ENCODE assay signal across 20 cellular contexts in the genomic region with DNA sequence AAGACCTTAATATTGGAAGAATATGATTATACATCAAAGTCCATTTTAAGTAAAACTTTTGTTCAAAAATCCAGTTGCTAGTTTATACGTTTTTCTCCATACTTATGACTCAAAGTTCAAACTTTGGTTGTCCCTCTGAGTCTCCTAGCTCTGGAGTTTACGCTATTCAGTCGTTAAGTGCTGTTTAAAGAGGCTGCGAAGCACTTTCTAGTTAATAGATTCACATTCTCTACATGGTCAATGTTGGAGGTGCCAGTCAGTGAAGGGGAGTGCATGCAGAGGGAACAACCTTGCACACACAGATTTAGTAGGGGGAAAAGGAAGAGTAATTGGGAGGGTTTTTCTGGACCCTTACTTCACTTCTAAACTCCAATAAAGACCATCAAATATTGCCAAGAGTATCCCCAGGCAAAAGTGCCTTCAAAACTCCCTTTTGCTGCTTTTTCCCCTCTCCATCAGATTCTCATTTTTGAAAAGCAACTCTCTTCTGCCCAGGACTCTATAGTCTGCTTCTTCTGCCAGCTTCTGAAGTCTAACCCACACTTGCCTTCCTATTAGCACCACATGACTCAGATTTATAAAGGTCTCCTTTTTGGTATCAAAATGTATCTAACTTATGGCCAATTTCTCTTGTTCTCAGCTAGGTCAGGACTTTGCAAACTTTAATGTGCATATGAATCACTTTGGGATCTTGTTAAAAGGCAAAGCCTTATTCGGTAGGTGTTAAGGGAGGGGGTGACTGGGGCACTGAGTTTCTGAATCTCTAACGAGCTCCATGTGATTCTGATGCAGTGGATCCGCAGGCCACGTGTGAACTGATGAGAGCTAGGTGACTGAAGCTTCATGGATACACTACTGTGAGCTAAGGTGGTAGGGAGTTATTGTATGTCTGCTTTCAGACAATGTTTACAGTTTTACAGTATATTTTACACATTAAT.
A peak's percentile ranks its signal among the peaks of the same experiment; 100 is the strongest.
DNase-seq lines count a peak whose midpoint lies in the region; ATAC-seq and TF ChIP-seq lines count a peak whose summit lies in the region.
"Had no signal": no experiment of that assay in that cellular context is flagged by ENCODE, and none has a peak within 500 bp of the region (broad histone marks: within the 10 kb centered on the region; RNA-seq: fewer than 3 reads in every experiment).

No MANE protein-coding gene starts in this region.

- H3K9me1 ChIP-seq in IMR-90 (ENCODE audit: insufficient read depth, low read length), result no peaks in the 10 kb centered on the region; the same call in 1 of the 2 replicates

- H3K9me3 Mint-ChIP-seq in activated T-cell treated with anti-CD3 and anti-CD28 coated beads, Interleukin-2, amount 50 U/mL, for 72 hours, result no peaks in the 10 kb centered on the region
- H3K9me3 Mint-ChIP-seq in activated naive CD8-positive, alpha-beta T cell treated with anti-CD3 and anti-CD28 coated beads, Interleukin-2, amount 50 U/mL, for 24 hours, result no peaks in the 10 kb centered on the region
- H3K9me3 Mint-ChIP-seq in neural progenitor cell, result no peaks in the 10 kb centered on the region
- H3K9me3 Mint-ChIP-seq: immature natural killer cell had no signal

- peaks cover 34% of the 10 kb centered on the region for H3K4me1 Mint-ChIP-seq in activated T-cell treated with anti-CD3 and anti-CD28 coated beads, Interleukin-2, amount 50 U/mL, for 72 hours (ENCODE audit: low read depth)
- H3K4me1 Mint-ChIP-seq in activated naive CD8-positive, alpha-beta T cell treated with anti-CD3 and anti-CD28 coated beads, Interleukin-2, amount 50 U/mL, for 24 hours, result peaks cover 49% of the 10 kb centered on the region
- peaks cover 25% of the 10 kb centered on the region for H3K4me1 Mint-ChIP-seq in neural progenitor cell

- H3K23ac ChIP-seq in IMR-90 (ENCODE audit: low read depth, low read length), result peak overlapping the region; percentile 24; the same call in 1 of the 2 replicates

- no peak overlapping the region for H2BK120ac ChIP-seq in IMR-90 (ENCODE audit: low read depth, low read length)

- no peak overlapping the region for H3K4ac ChIP-seq in IMR-90 (ENCODE audit: low read depth, low read length)

- H2AFZ ChIP-seq in IMR-90 (replicated peaks; ENCODE audit: low read length, poor library complexity), result no peak overlapping the region
- no peak overlapping the region for H2AFZ ChIP-seq in neural progenitor cell (replicated peaks)

- ATAC-seq in activated T-cell treated with anti-CD3 and anti-CD28 coated beads, Interleukin-2, amount 50 U/mL, for 72 hours (replicated peaks in 1 of 2), result peak; percentile 22 to 27
- ATAC-seq in IMR-90 (ENCODE audit: low read depth) (no peak), GM21381 (IDR thresholded peaks at IDR 0.05; ENCODE audit: unreplicated experiment) (no peak)
- peak; percentile 67 for ATAC-seq in activated naive CD8-positive, alpha-beta T cell treated with anti-CD3 and anti-CD28 coated beads, Interleukin-2, amount 50 U/mL, for 24 hours
- ATAC-seq: foreskin keratinocyte had no signal

- H3K4me3 ChIP-seq in IMR-90 (ENCODE audit: insufficient read depth, low read depth, low read length) (no peak overlapping the region), neural progenitor cell (no peak overlapping the region)
- H3K4me3 ChIP-seq: left ventricle myocardium inferior, SJSA1, tibial nerve had no signal

- H3K4me3 Mint-ChIP-seq in activated T-cell treated with anti-CD3 and anti-CD28 coated beads, Interleukin-2, amount 50 U/mL, for 72 hours, result no peak overlapping the region
- H3K4me3 Mint-ChIP-seq in activated naive CD8-positive, alpha-beta T cell treated with anti-CD3 and anti-CD28 coated beads, Interleukin-2, amount 50 U/mL, for 24 hours, result no peak overlapping the region
- no peak overlapping the region for H3K4me3 Mint-ChIP-seq in neural progenitor cell
- H3K4me3 Mint-ChIP-seq: immature natural killer cell had no signal

- H2AK5ac ChIP-seq in IMR-90 (ENCODE audit: low read depth, low read length), result no peak overlapping the region

- peak overlapping the region; percentile 3 for H3K27ac Mint-ChIP-seq in activated T-cell treated with anti-CD3 and anti-CD28 coated beads, Interleukin-2, amount 50 U/mL, for 72 hours
- peak overlapping the region; percentile 73 for H3K27ac Mint-ChIP-seq in activated naive CD8-positive, alpha-beta T cell treated with anti-CD3 and anti-CD28 coated beads, Interleukin-2, amount 50 U/mL, for 24 hours
- H3K27ac Mint-ChIP-seq in neural progenitor cell, result peak overlapping the region; percentile 6
- H3K27ac Mint-ChIP-seq: immature natural killer cell had no signal

- CTCF ChIA-PET in IMR-90 (lab: Yijun Ruan, JAX), result interaction anchor here (0.5 kb wide), 1 partner anchor 348 kb away, joined by 3 read pairs; no protein-coding TSS in a partner anchor

- H3K14ac ChIP-seq in IMR-90 (replicated peaks; ENCODE audit: low read depth, low read length), result no peak overlapping the region

- H3K9ac ChIP-seq in IMR-90 (ENCODE audit: low read depth, low read length), result no peak overlapping the region
- no peak overlapping the region for H3K9ac ChIP-seq in neural progenitor cell
- H3K9ac ChIP-seq: KMS-11 had no signal

- no peaks in the 10 kb centered on the region for H3K27me3 Mint-ChIP-seq in activated T-cell treated with anti-CD3 and anti-CD28 coated beads, Interleukin-2, amount 50 U/mL, for 72 hours (ENCODE audit: low read depth)
- H3K27me3 Mint-ChIP-seq in activated naive CD8-positive, alpha-beta T cell treated with anti-CD3 and anti-CD28 coated beads, Interleukin-2, amount 50 U/mL, for 24 hours, result no peaks in the 10 kb centered on the region
- H3K27me3 Mint-ChIP-seq in neural progenitor cell (ENCODE audit: insufficient read depth, low read depth), result no peaks in the 10 kb centered on the region

- 87% methylated on average over 3 of the region's 8 CpGs; no CpG with 5 or more reads in 1 of the 2 experiments for WGBS in IMR-90 (ENCODE audit: extremely low coverage in 2 of 2, insufficient read length in 1 of 2), 2 experiments

- no peak for TF ChIP-seq RAD21 in IMR-90 (IDR thresholded peaks at IDR 0.05; ENCODE audit: low read length)

- H2BK15ac ChIP-seq in IMR-90 (ENCODE audit: low read depth, low read length), result no peak overlapping the region

- H3K4me1 ChIP-seq in IMR-90 (ENCODE audit: control insufficient read depth, insufficient read depth, low read length) (peaks cover 3% of the 10 kb centered on the region; the same call in 1 of the 2 replicates), neural progenitor cell (peaks cover 17% of the 10 kb centered on the region)
- H3K4me1 ChIP-seq: foreskin keratinocyte, left ventricle myocardium inferior had no signal

- H3K27me3 ChIP-seq in IMR-90 (ENCODE audit: control insufficient read depth, insufficient read depth, low read length), result no peaks in the 10 kb centered on the region
- H3K27me3 ChIP-seq in neural progenitor cell, result no peaks in the 10 kb centered on the region
- H3K27me3 ChIP-seq: foreskin keratinocyte, SJSA1, tibial nerve had no signal

- intact Hi-C loops in IMR-90 (cut with micrococcal nuclease), result no loop called here

- H4K8ac ChIP-seq in IMR-90 (ENCODE audit: low read depth in 2 of 2, low read length in 2 of 2), result no peak overlapping the region

- BruUV-seq in IMR-90 (replicated peaks; lab: Mats Ljungman, UMichigan), result no TSS peak

- DNase-seq in activated T-cell treated with anti-CD3 and anti-CD28 coated beads, Interleukin-2, amount 50 U/mL, for 72 hours, result no peak
- DNase-seq in activated T-cell treated with anti-CD3 and anti-CD28 coated beads for 4 hours, result no peak
- DNase-seq in IMR-90, result no peak
- DNase-seq in activated naive CD8-positive, alpha-beta T cell treated with anti-CD3 and anti-CD28 coated beads, Interleukin-2, amount 50 U/mL, for 24 hours, result peak; percentile 22
- DNase-seq in neural progenitor cell (ENCODE audit: low spot score), result no peak
- no peak for DNase-seq in effector CD8-positive, alpha-beta T cell (lab: John Stamatoyannopoulos, UW)
- no peak for DNase-seq in HCEC 1CT
- DNase-seq: activated gamma-delta T cell treated with Interleukin-2 at 50 U/mL for 16 hours; erythroblast; foreskin keratinocyte; GF-D8; immature natural killer cell; left ventricle myocardium inferior; NCI-H146; NCI-H524 treated with DMSO at 0.1 percent for 48 hours; stimulated activated naive CD4-positive, alpha-beta T cell treated with Interleukin-2 at 50 U/mL for 16 hours had no signal

- no peak for TF ChIP-seq POLR2A in IMR-90 (IDR thresholded peaks at IDR 0.05; ENCODE audit: low read depth, low read length)

- in situ Hi-C loops in IMR-90 (cut with MboI; ENCODE audit: low sequenced_read_pairs), result no loop called here

- TF ChIP-seq CTCF in IMR-90 (conservative IDR thresholded peaks at IDR 0.05; ENCODE audit: low read depth, low read length) (no peak), neural progenitor cell (IDR thresholded peaks at IDR 0.05) (no peak)

- dilution Hi-C loops in IMR-90 (cut with HindIII; ENCODE audit: low sequenced_read_pairs, unreplicated experiment), result no loop called here

- H3F3A ChIP-seq in neural progenitor cell (ENCODE audit: low read depth), result no peaks in the 10 kb centered on the region

- no peaks in the 10 kb centered on the region for H3K79me2 ChIP-seq in neural progenitor cell (ENCODE audit: low read depth)

- H3K36me3 ChIP-seq in IMR-90 (ENCODE audit: control insufficient read depth, insufficient read depth, low read length), result no peaks in the 10 kb centered on the region; the same call in none of the 2 replicates
- no peaks in the 10 kb centered on the region for H3K36me3 ChIP-seq in neural progenitor cell
- H3K36me3 ChIP-seq: left ventricle myocardium inferior, SJSA1, tibial nerve had no signal

- peak overlapping the region; percentile 26 for H2AK9ac ChIP-seq in IMR-90 (replicated peaks; ENCODE audit: low read depth, low read length, poor library complexity)

- H3K56ac ChIP-seq in IMR-90 (ENCODE audit: extremely low read depth, insufficient read depth, low read length), result no peak overlapping the region

- H3K79me1 ChIP-seq in IMR-90 (ENCODE audit: low read depth in 1 of 2, low read length in 2 of 2), result peaks cover 28 to 29% of the 10 kb centered on the region in 2 experiments; a peak in 3 of 4 replicates

- H4K20me1 ChIP-seq in IMR-90 (ENCODE audit: insufficient read depth, low read length), result no peaks in the 10 kb centered on the region
- no peaks in the 10 kb centered on the region for H4K20me1 ChIP-seq in neural progenitor cell (ENCODE audit: low read depth)

- no peak overlapping the region for H3K27ac ChIP-seq in IMR-90 (ENCODE audit: insufficient read depth, low read length)
- H3K27ac ChIP-seq in neural progenitor cell, result no peak overlapping the region
- H3K27ac ChIP-seq: foreskin keratinocyte, KMS-11, left ventricle myocardium inferior, SJSA1 had no signal

- H4K91ac ChIP-seq in IMR-90 (ENCODE audit: insufficient read depth, low read depth, low read length), result no peak overlapping the region

- peaks cover 1% of the 10 kb centered on the region in 2 donors for H3K36me3 Mint-ChIP-seq in activated T-cell treated with anti-CD3 and anti-CD28 coated beads, Interleukin-2, amount 50 U/mL, for 72 hours (ENCODE audit: insufficient read depth in 2 of 2)
- H3K36me3 Mint-ChIP-seq in activated naive CD8-positive, alpha-beta T cell treated with anti-CD3 and anti-CD28 coated beads, Interleukin-2, amount 50 U/mL, for 24 hours (ENCODE audit: low read depth), result peaks cover 4% of the 10 kb centered on the region
- H3K36me3 Mint-ChIP-seq in neural progenitor cell, result no peaks in the 10 kb centered on the region
- H3K36me3 Mint-ChIP-seq: immature natural killer cell had no signal

- no peak overlapping the region for H4K5ac ChIP-seq in IMR-90 (ENCODE audit: low read depth, low read length)

- no peak overlapping the region for H2BK5ac ChIP-seq in IMR-90 (ENCODE audit: low read depth, low read length, poor library complexity, severe bottlenecking)

- no peak overlapping the region for H3K4me2 ChIP-seq in IMR-90 (ENCODE audit: low read depth, low read length)
- H3K4me2 ChIP-seq in neural progenitor cell, result no peak overlapping the region
- H3K4me2 ChIP-seq: KMS-11 had no signal

- POLR2A ChIA-PET in IMR-90 (lab: Charles Lee; ENCODE audit: unreplicated experiment), result no interaction called here

- H3K9me3 ChIP-seq in IMR-90 (ENCODE audit: control insufficient read depth, insufficient read depth, low read length), result no peaks in the 10 kb centered on the region
- H3K9me3 ChIP-seq in neural progenitor cell (ENCODE audit: low read depth), result no peaks in the 10 kb centered on the region
- H3K9me3 ChIP-seq: left ventricle myocardium inferior, SJSA1, tibial nerve had no signal

- H2BK20ac ChIP-seq in IMR-90 (ENCODE audit: low read depth, low read length), result no peak overlapping the region

- no peak overlapping the region for H3K18ac ChIP-seq in IMR-90 (ENCODE audit: low read depth, low read length)

Comparison
In these comparisons a context has a peak if more than half of its experiments do, and no peak if none do; other contexts are left out.
1. ATAC-seq: peak in activated T-cell treated with anti-CD3 and anti-CD28 coated beads, Interleukin-2, amount 50 U/mL, for 72 hours (2 of 2) and activated naive CD8-positive, alpha-beta T cell treated with anti-CD3 and anti-CD28 coated beads, Interleukin-2, amount 50 U/mL, for 24 hours (single experiment); none in IMR-90 (single experiment) and GM21381 (single experiment).
2. H3K27ac Mint-ChIP-seq: peak in every context shown above with its lines; median percentile 73 in activated naive CD8-positive, alpha-beta T cell treated with anti-CD3 and anti-CD28 coated beads, Interleukin-2, amount 50 U/mL, for 24 hours; 6 in neural progenitor cell; 3 in activated T-cell treated with anti-CD3 and anti-CD28 coated beads, Interleukin-2, amount 50 U/mL, for 72 hours.